ENCODE assay signal across 10 cellular contexts in genomic region chr1:67856921-67857320, GRCh38. TPM values are rescaled to one million over a fixed set of nuclear protein-coding genes. Genes with fewer than 3 reads are reported as not detected.
"Had no signal": no experiment of that assay in that cellular context is flagged by ENCODE, and none has a peak within 500 bp of the region (broad histone marks: within the 10 kb centered on the region; RNA-seq: fewer than 3 reads in every experiment).

No MANE protein-coding gene starts in this region.

- FAIRE-seq: H1, HTR-8/SVneo had no signal

- H3K9ac ChIP-seq: KMS-11 had no signal

- H3K4me1 ChIP-seq: HAP-1 had no signal

- DNase-seq: H7, HFFc6, KBM-7 had no signal

- H3K4me3 ChIP-seq: GM23338, HAP-1 had no signal

- H3K9me3 ChIP-seq: HAP-1 had no signal

- H2AFZ ChIP-seq: GM23338 had no signal

- ATAC-seq: GM23338, HCT116 had no signal

- H3K4me2 ChIP-seq: GM23338, KMS-11 had no signal

- H3K27ac ChIP-seq: KMS-11 had no signal

- H3K36me3 ChIP-seq: HAP-1 had no signal

RNA-seq across cellular contexts. Expression of gene GNG12, which starts 23.7 kb away (rescaled TPM):
- polyA plus RNA-seq: IgD-negative memory B cell had no signal
